8 cellular contexts compared by ENCODE assay signal in genomic region chr11:59801981-59802638, GRCh38. TPM values are rescaled to one million over a fixed set of nuclear protein-coding genes. Genes with fewer than 3 reads are reported as not detected.
DNase-seq lines count a peak whose midpoint lies in the region; ATAC-seq and TF ChIP-seq lines count a peak whose summit lies in the region.

No MANE protein-coding gene starts in this region.

- H3K27ac ChIP-seq in C4-2B, result peak overlapping the region; percentile 28; the same call in 1 of the 2 replicates

- peak overlapping the region; percentile 68 for H3K27ac Mint-ChIP-seq in chondrocyte (ENCODE audit: unreplicated experiment)

- TF ChIP-seq CTCF in C4-2B (conservative IDR thresholded peaks at IDR 0.05), result no peak
- no peak for TF ChIP-seq CTCF in chondrocyte (IDR thresholded peaks at IDR 0.05)

- no peaks in the 10 kb centered on the region for H3K27me3 Mint-ChIP-seq in chondrocyte (ENCODE audit: low read depth)

- H3K4me3 Mint-ChIP-seq in chondrocyte (ENCODE audit: unreplicated experiment), result no peak overlapping the region

- peaks cover 24% of the 10 kb centered on the region for H3K36me3 Mint-ChIP-seq in chondrocyte (ENCODE audit: low read depth)

- no peaks in the 10 kb centered on the region for H3K9me3 Mint-ChIP-seq in chondrocyte (ENCODE audit: low read depth)

- no peaks in the 10 kb centered on the region for H3K4me1 Mint-ChIP-seq in chondrocyte (ENCODE audit: low read depth)

- DNase-seq in chondrocyte (ENCODE audit: low spot score) (no peak), midbrain (lab: John Stamatoyannopoulos, UW) (peak; percentile 84), UCSD-AML1 (lab: John Stamatoyannopoulos, UW; ENCODE audit: unreplicated experiment) (no peak), COR-L47 (lab: John Stamatoyannopoulos, UW) (no peak)
- no peak for DNase-seq in stimulated activated naive CD4-positive, alpha-beta T cell (lab: John Stamatoyannopoulos, UW)

- ATAC-seq in HG03354 (IDR thresholded peaks at IDR 0.05; ENCODE audit: poor library complexity, severe bottlenecking, unreplicated experiment) (peak; percentile 33), GM21381 (IDR thresholded peaks at IDR 0.05; ENCODE audit: unreplicated experiment) (no peak)

RNA-seq across cellular contexts. Expression of gene MRPL16, which starts 8.5 kb away (rescaled TPM):
- 27.6 to 36.2 TPM (median 28.3 TPM) in 3 replicates for total RNA-seq in chondrocyte

RNA-seq across cellular contexts. Expression of gene CBLIF, which starts 43.2 kb away (rescaled TPM):
- not detected in 3 replicates for total RNA-seq in chondrocyte

RNA-seq across cellular contexts. Expression of gene STX3, which starts 46.9 kb away (rescaled TPM):
- total RNA-seq in chondrocyte, result 14.5 to 22.1 TPM (median 20.3 TPM) in 3 replicates
